ENCODE assay signal across 15 cellular contexts in the genomic region with DNA sequence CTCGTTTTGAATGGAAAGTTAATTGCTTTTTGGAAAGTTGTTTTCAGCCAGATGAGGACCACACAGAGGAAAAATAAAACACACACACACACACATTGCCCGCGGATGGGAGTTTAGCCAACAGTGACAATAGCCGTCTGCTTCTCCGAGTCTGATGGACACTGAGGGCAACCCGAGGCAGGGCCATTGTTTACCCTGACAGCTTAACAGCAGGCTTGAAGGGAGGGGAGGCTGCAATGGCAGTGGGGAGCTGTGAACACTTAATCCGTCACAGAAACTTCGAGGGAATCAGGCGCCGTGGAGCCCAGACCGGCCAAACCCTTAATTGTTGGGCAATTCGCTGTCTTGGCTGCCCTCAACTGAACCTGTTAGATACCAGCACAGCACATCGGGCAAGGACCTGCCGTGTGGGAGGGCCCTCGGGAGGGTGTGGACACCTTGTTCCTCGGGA.
DNase-seq lines count a peak whose midpoint lies in the region; ATAC-seq and TF ChIP-seq lines count a peak whose summit lies in the region.
"Had no signal": no experiment of that assay in that cellular context is flagged by ENCODE, and none has a peak within 500 bp of the region (broad histone marks: within the 10 kb centered on the region; RNA-seq: fewer than 3 reads in every experiment).

No MANE protein-coding gene starts in this region.

- no peak for TF ChIP-seq EP300 in stomach (IDR thresholded peaks at IDR 0.05)

- WGBS in stomach, 5 donors: 32 to 66% (median 50%) methylated on average over 16 of the region's 16 CpGs

- no peaks in the 10 kb centered on the region for H3K9me3 ChIP-seq in colonic mucosa
- no peaks in the 10 kb centered on the region for H3K9me3 ChIP-seq in stomach
- H3K9me3 ChIP-seq: ovary, SK-N-SH had no signal

- no peaks in the 10 kb centered on the region for H3K4me1 ChIP-seq in colonic mucosa
- H3K4me1 ChIP-seq in stomach: peaks cover 0 to 30% (median 7%) of the 10 kb centered on the region in 4 donors

- intact Hi-C loops in colonic mucosa (cut with DNase I) (no loop called here), sciatic nerve (cut with DNase I) (no loop called here), stomach (cut with DNase I; ENCODE audit: low total_unique reads) (no loop called here)

- H3K4me3 ChIP-seq in colonic mucosa (no peak overlapping the region), stomach (no peak overlapping the region)
- H3K4me3 ChIP-seq: ovary had no signal

- no peak for TF ChIP-seq POLR2A in stomach (IDR thresholded peaks at IDR 0.05)

- ATAC-seq in sciatic nerve (peak; percentile 89), HG03139 (IDR thresholded peaks at IDR 0.05; ENCODE audit: unreplicated experiment) (no peak), HG03521 (IDR thresholded peaks at IDR 0.05; ENCODE audit: unreplicated experiment) (no peak)
- ATAC-seq: stimulated activated naive B cell treated with anti-CD40 and anti-IgM and Interleukin-4, amounts not matched to agents 10 μg/mL and 1 μg/mL and 100 μg/mL, for 72 hours had no signal

- H3K27me3 ChIP-seq in colonic mucosa: no peaks in the 10 kb centered on the region
- H3K27me3 ChIP-seq in stomach: peaks cover 0 to 5% (median 0%) of the 10 kb centered on the region in 3 donors
- H3K27me3 ChIP-seq: ovary had no signal

- H3K27ac ChIP-seq in colonic mucosa (no peak overlapping the region), stomach (peak overlapping the region in 1 of 5 donors; percentile 25)
- H3K27ac ChIP-seq: ovary had no signal

- DNase-seq in ELF-1 (ENCODE audit: low read depth, low spot score) (peak; percentile 64), colonic mucosa (peak; percentile 33), medulla oblongata (ENCODE audit: extremely low spot score) (peak; percentile 68), sciatic nerve (ENCODE audit: low spot score) (peak; percentile 76), stomach (no peak), NCI-H1417 treated with DMSO at 0.1 percent for 48 hours (lab: John Stamatoyannopoulos, UW) (no peak)
- DNase-seq: activated T-cell treated with anti-CD3 and anti-CD28 coated beads for 4 hours; GF-D8; Karpas-422; stimulated activated CD4-positive, alpha-beta T cell treated with anti-CD3 and anti-CD28 coated beads, Interleukin-4, amount 100 ng/mL, for 24 hours; stimulated activated naive B cell treated with anti-CD40 and anti-IgM and Interleukin-4, amounts not matched to agents 10 μg/mL and 1 μg/mL and 100 μg/mL, for 72 hours had no signal

- no peak overlapping the region for H3K9ac ChIP-seq in colonic mucosa (ENCODE audit: low read depth in 2 of 2, low read length in 2 of 2)
- H3K9ac ChIP-seq: SK-N-SH had no signal

- TF ChIP-seq CTCF in colonic mucosa (IDR thresholded peaks at IDR 0.05) (no peak), stomach (IDR thresholded peaks at IDR 0.05) (no peak)

- H3K36me3 ChIP-seq in colonic mucosa: no peaks in the 10 kb centered on the region
- no peaks in the 10 kb centered on the region for H3K36me3 ChIP-seq in stomach
- H3K36me3 ChIP-seq: ovary had no signal

Comparison
In these comparisons a context has a peak if more than half of its experiments do, and no peak if none do; other contexts are left out.
1. DNase-seq: peak in ELF-1 (single experiment), colonic mucosa (single experiment), medulla oblongata (single experiment) and sciatic nerve (single experiment); none in stomach (single experiment) and NCI-H1417 treated with DMSO at 0.1 percent for 48 hours (single experiment).